In genomic region chr7:117124585-117125220, GRCh38 we compare ENCODE assay signal across 8 cellular contexts.
DNase-seq lines count a peak whose midpoint lies in the region; ATAC-seq and TF ChIP-seq lines count a peak whose summit lies in the region.

No MANE protein-coding gene starts in this region.

- DNase-seq in AG04449 (ENCODE audit: low read depth, low spot score): peak; percentile 75
- peak; percentile 72 for DNase-seq in NCI-H748 treated with DMSO at 0.1 percent for 48 hours (lab: John Stamatoyannopoulos, UW)
- DNase-seq in activated T-cell treated with anti-CD3 and anti-CD28 coated beads, Interleukin-2, amount 50 U/mL, for 72 hours: peak; percentile 80 to 84
- DNase-seq in heart left ventricle: peak; percentile 65 to 86 (median 75)
- peak; percentile 14 for DNase-seq in stimulated activated CD4-positive, alpha-beta T cell treated with anti-CD3 and anti-CD28 coated beads, Interleukin-2, amount 100 ng/mL, for 4 hours (ENCODE audit: low read depth)
- no peak for DNase-seq in superior temporal gyrus (ENCODE audit: extremely low spot score)

- H3K9me3 Mint-ChIP-seq in activated T-cell treated with anti-CD3 and anti-CD28 coated beads, Interleukin-2, amount 50 U/mL, for 72 hours: no peaks in the 10 kb centered on the region

- 29 to 32% (median 31%) methylated on average over 4 of the region's 4 CpGs for WGBS in heart left ventricle, 4 donors

- H3K27me3 ChIP-seq in heart left ventricle: no peaks in the 10 kb centered on the region

- peaks cover 0 to 41% (median 17%) of the 10 kb centered on the region in 12 donors for H3K4me1 ChIP-seq in heart left ventricle

- TF ChIP-seq POLR2A in heart left ventricle (IDR thresholded peaks at IDR 0.05): no peak

- peak overlapping the region in 8 of 12 donors; percentile 1 to 43 (median 21) for H3K27ac ChIP-seq in heart left ventricle

- no peak for TF ChIP-seq CTCF in AG04449 (IDR thresholded peaks at IDR 0.05; ENCODE audit: insufficient read depth, low read length, missing control alignments)
- no peak for TF ChIP-seq CTCF in heart left ventricle (IDR thresholded peaks at IDR 0.05)

- ATAC-seq in GM18861 (IDR thresholded peaks at IDR 0.05; ENCODE audit: unreplicated experiment): peak; percentile 77
- ATAC-seq in HG03066 (IDR thresholded peaks at IDR 0.05; ENCODE audit: low read depth, unreplicated experiment): peak; percentile 91
- peak; percentile 98 to 99 for ATAC-seq in activated T-cell treated with anti-CD3 and anti-CD28 coated beads, Interleukin-2, amount 50 U/mL, for 72 hours (replicated peaks in 1 of 2)
- ATAC-seq in heart left ventricle: peak; percentile 61 to 87 (median 82)

- peak overlapping the region; percentile 5 for H3K27ac Mint-ChIP-seq in activated T-cell treated with anti-CD3 and anti-CD28 coated beads, Interleukin-2, amount 50 U/mL, for 72 hours

- H3K4me1 Mint-ChIP-seq in activated T-cell treated with anti-CD3 and anti-CD28 coated beads, Interleukin-2, amount 50 U/mL, for 72 hours (ENCODE audit: low read depth): peaks cover 7% of the 10 kb centered on the region

- H3K9me3 ChIP-seq in heart left ventricle: no peaks in the 10 kb centered on the region

- no peaks in the 10 kb centered on the region for H3K27me3 Mint-ChIP-seq in activated T-cell treated with anti-CD3 and anti-CD28 coated beads, Interleukin-2, amount 50 U/mL, for 72 hours (ENCODE audit: low read depth)

- CTCF ChIA-PET in AG04449 (lab: Yijun Ruan, JAX): interaction anchor here (0.6 to 16.7 kb wide), 12 partner anchors 9 to 250 kb away, joined by 3 to 519 read pairs (median 6); no protein-coding TSS in a partner anchor

- no peak overlapping the region for H3K4me3 Mint-ChIP-seq in activated T-cell treated with anti-CD3 and anti-CD28 coated beads, Interleukin-2, amount 50 U/mL, for 72 hours

- H3K4me3 ChIP-seq in AG04449 (ENCODE audit: low read depth, low read length) (no peak overlapping the region), heart left ventricle (no peak overlapping the region)

- POLR2A ChIA-PET in AG04449 (lab: Yijun Ruan, JAX): interaction anchor here (1.1 kb wide), 1 partner anchor 170 kb away, joined by 4 read pairs; no protein-coding TSS in a partner anchor

- intact Hi-C loops in heart left ventricle (cut with DNase I): no loop called here

- H3K36me3 ChIP-seq in heart left ventricle: peaks cover 0 to 17% (median 0%) of the 10 kb centered on the region in 9 donors

- H3K36me3 Mint-ChIP-seq in activated T-cell treated with anti-CD3 and anti-CD28 coated beads, Interleukin-2, amount 50 U/mL, for 72 hours (ENCODE audit: insufficient read depth in 2 of 2): no peaks in the 10 kb centered on the region
